In the genomic region with DNA sequence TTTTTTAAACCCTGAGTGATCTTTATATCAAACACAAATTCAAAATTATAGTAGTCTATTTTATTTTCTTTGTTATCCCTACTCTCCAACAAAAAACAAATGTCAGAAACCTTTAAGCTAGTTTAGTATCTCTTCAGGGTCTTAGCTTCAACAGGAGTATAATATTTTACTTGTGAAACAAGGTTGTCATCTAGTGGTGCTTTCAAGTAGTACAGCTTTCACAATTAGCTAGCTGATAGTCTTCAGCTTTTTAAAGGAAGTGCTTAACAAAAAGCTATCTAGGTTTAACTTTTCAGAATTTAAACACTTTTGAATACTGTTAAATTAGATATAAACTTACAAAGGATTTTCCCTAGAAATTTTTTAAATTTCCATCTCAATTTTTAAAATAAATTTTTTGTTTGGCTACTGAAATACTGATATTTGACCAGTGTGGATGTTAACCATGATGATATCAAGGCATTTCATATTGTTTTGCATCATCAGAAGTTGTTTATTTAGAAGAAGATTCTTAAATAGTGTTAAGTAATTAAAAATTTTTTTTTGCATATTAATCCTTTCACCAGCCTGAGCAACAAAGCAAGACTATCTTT, we compare ENCODE assay signal across 8 cellular contexts. TPM values are rescaled to one million over a fixed set of nuclear protein-coding genes. Genes with fewer than 3 reads are reported as not detected.
A peak's percentile ranks its signal among the peaks of the same experiment; 100 is the strongest.
DNase-seq lines count a peak whose midpoint lies in the region; ATAC-seq, FAIRE-seq and TF ChIP-seq lines count a peak whose summit lies in the region.

No MANE protein-coding gene starts in this region.

- H3K9me3 ChIP-seq in ascending aorta, result no peaks in the 10 kb centered on the region
- H3K9me3 ChIP-seq in hepatocyte (ENCODE audit: low read depth), result no peaks in the 10 kb centered on the region

- H3K4me3 ChIP-seq in ascending aorta (no peak overlapping the region), hepatocyte (no peak overlapping the region)

- intact Hi-C loops in ascending aorta (cut with DNase I), result loop anchor here (2.0 kb wide), 1 partner anchor 34 kb away; the partner anchor contains the start of gene TDRD3

- H3K4me2 ChIP-seq in hepatocyte, result no peak overlapping the region

- H3K4me1 ChIP-seq in ascending aorta (no peaks in the 10 kb centered on the region), hepatocyte (ENCODE audit: insufficient read depth) (no peaks in the 10 kb centered on the region)

- H3K36me3 ChIP-seq in ascending aorta (no peaks in the 10 kb centered on the region), hepatocyte (replicated peaks; ENCODE audit: insufficient read depth, low read depth) (no peaks in the 10 kb centered on the region)

- H3K9me2 ChIP-seq in hepatocyte (replicated peaks; ENCODE audit: insufficient read depth), result no peaks in the 10 kb centered on the region

- TF ChIP-seq CTCF in D721Med (IDR thresholded peaks at IDR 0.05; ENCODE audit: insufficient read depth, missing control alignments), result peak; percentile 95
- peak; percentile 68 to 91 (median 90) for TF ChIP-seq CTCF in ascending aorta (IDR thresholded peaks at IDR 0.05)
- peak; percentile 94 for TF ChIP-seq CTCF in hepatocyte (IDR thresholded peaks at IDR 0.05; ENCODE audit: poor library complexity)

- H2AFZ ChIP-seq in hepatocyte, result no peak overlapping the region

- DNase-seq in D721Med (ENCODE audit: insufficient read length, low spot score) (no peak), GM19239 (ENCODE audit: insufficient read length, low spot score) (no peak), NCI-H2171 treated with DMSO at 0.1 percent for 48 hours (lab: John Stamatoyannopoulos, UW) (peak; percentile 79), ascending aorta (ENCODE audit: low spot score in 2 of 2) (no peak), hepatocyte (ENCODE audit: low spot score) (peak; percentile 69), smooth muscle cell of the brain vasculature (ENCODE audit: low read depth, low spot score) (peak; percentile 28)
- no peak for DNase-seq in stimulated activated CD4-positive, alpha-beta T cell treated with anti-CD3 and anti-CD28 coated beads, Interleukin-1b, Interleukin-23, amount 100 ng/mL, for 48 hours

- no peaks in the 10 kb centered on the region for H3K79me2 ChIP-seq in hepatocyte

- peak; percentile 87 for FAIRE-seq in D721Med (lab: Jason Lieb, UNC)
- FAIRE-seq in GM19239 (lab: Jason Lieb, UNC), result peak; percentile 74

- H4K20me1 ChIP-seq in hepatocyte (ENCODE audit: insufficient read depth, poor library complexity, severe bottlenecking), result no peaks in the 10 kb centered on the region

- peak; percentile 69 for ATAC-seq in HG03135 (IDR thresholded peaks at IDR 0.05; ENCODE audit: unreplicated experiment)

- no peaks in the 10 kb centered on the region for H3K27me3 ChIP-seq in ascending aorta
- no peaks in the 10 kb centered on the region for H3K27me3 ChIP-seq in hepatocyte

- no peak overlapping the region for H3K27ac ChIP-seq in ascending aorta
- no peak overlapping the region for H3K27ac ChIP-seq in hepatocyte

RNA-seq across cellular contexts. Expression of gene TDRD3, which starts 34.2 kb away (rescaled TPM):
- total RNA-seq in ascending aorta (3.0 TPM), hepatocyte (15.3 and 16.8 TPM in 2 replicates)
- 5.3 and 6.5 TPM in 2 replicates for polyA plus RNA-seq in hepatocyte

Comparison
In these comparisons a context has a peak if more than half of its experiments do, and no peak if none do; other contexts are left out.
1. DNase-seq: peak in NCI-H2171 treated with DMSO at 0.1 percent for 48 hours (single experiment), hepatocyte (single experiment) and smooth muscle cell of the brain vasculature (single experiment); none in D721Med (single experiment), GM19239 (single experiment), ascending aorta (0 of 2) and stimulated activated CD4-positive, alpha-beta T cell treated with anti-CD3 and anti-CD28 coated beads, Interleukin-1b, Interleukin-23, amount 100 ng/mL, for 48 hours (single experiment).
2. Peak in every context shown above with its lines, with median percentiles within 50 percentile points of each other: CTCF ChIP-seq.